In the genomic region with DNA sequence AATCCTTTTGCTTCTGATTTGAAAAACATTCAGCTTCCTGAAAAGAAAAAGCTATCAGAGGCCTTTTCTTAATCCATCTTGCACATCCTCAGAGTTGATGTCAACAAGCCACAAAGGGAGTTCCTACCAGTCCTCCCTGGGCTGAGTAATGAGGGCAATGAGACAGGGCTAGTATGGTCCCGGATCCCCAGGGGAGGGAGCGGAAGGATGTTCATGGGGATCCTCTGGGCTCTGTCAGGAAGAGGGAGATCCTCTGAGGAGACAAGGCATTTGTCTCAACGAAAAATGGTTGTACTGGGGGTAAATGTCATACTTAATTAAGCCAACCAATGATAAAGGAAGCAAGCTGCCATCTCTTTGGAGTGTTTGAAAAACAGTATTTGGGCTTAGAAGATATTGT, we compare ENCODE assay signal across 18 cellular contexts.
A peak's percentile ranks its signal among the peaks of the same experiment; 100 is the strongest.
DNase-seq lines count a peak whose midpoint lies in the region; ATAC-seq, FAIRE-seq and TF ChIP-seq lines count a peak whose summit lies in the region.
"Had no signal": no experiment of that assay in that cellular context is flagged by ENCODE, and none has a peak within 500 bp of the region (broad histone marks: within the 10 kb centered on the region; RNA-seq: fewer than 3 reads in every experiment).

No MANE protein-coding gene starts in this region.

- no peak for FAIRE-seq in HepG2 (lab: Jason Lieb, UNC)
- no peak for FAIRE-seq in D721Med (lab: Jason Lieb, UNC)
- FAIRE-seq: G401.6, GM12891 had no signal

- H3K4me3 ChIP-seq in HepG2 (replicated peaks in 1 of 3; ENCODE audit: insufficient read depth in 1 of 3, low read depth in 2 of 3, low read length in 3 of 3) (no peak overlapping the region), right lobe of liver (no peak overlapping the region), adipocyte (ENCODE audit: low read length) (no peak overlapping the region)
- H3K4me3 ChIP-seq: GM23248 had no signal

- in situ Hi-C loops in HepG2 (cut with HindIII; ENCODE audit: extremely low pct_ligation_motif_present, low pct_unique_long_range_greater_than_20kb), result no loop called here

- no peaks in the 10 kb centered on the region for H3K36me3 Mint-ChIP-seq in neural crest cell (ENCODE audit: low read depth)
- H3K36me3 Mint-ChIP-seq in activated CD4-positive, alpha-beta T cell treated with anti-CD3 and anti-CD28 coated beads for 36 hours (ENCODE audit: low read depth), result no peaks in the 10 kb centered on the region
- H3K36me3 Mint-ChIP-seq: CD4-positive, alpha-beta memory T cell had no signal

- peak; percentile 28; the same call in 1 of the 3 replicates for ATAC-seq in HepG2
- no peak for ATAC-seq in right lobe of liver
- no peak for ATAC-seq in activated CD4-positive, alpha-beta T cell treated with anti-CD3 and anti-CD28 coated beads for 36 hours

- DNase-seq in HepG2 (ENCODE audit: low spot score), result no peak
- no peak for DNase-seq in right lobe of liver
- no peak for DNase-seq in adipocyte (ENCODE audit: low read depth)
- DNase-seq in neural crest cell (ENCODE audit: low read depth, low spot score), result no peak
- DNase-seq in NCI-H187 treated with DMSO at 0.1 percent for 48 hours (lab: John Stamatoyannopoulos, UW), result no peak
- DNase-seq in D721Med (ENCODE audit: insufficient read length, low spot score), result no peak
- no peak for DNase-seq in activated CD4-positive, alpha-beta T cell treated with anti-CD3 and anti-CD28 coated beads for 36 hours
- DNase-seq: ACHN; CD4-positive, alpha-beta memory T cell; DMS153; DMS79 treated with DMSO at 0.1 percent for 48 hours; EL; GM23248; H7 had no signal

- H2AFZ ChIP-seq in HepG2 (ENCODE audit: low read length), result no peak overlapping the region
- H2AFZ ChIP-seq: GM23248 had no signal

- no peaks in the 10 kb centered on the region for H3K9me3 ChIP-seq in HepG2 (ENCODE audit: low read length)
- no peaks in the 10 kb centered on the region for H3K9me3 ChIP-seq in right lobe of liver
- no peaks in the 10 kb centered on the region for H3K9me3 ChIP-seq in adipocyte (ENCODE audit: control insufficient read depth, low read length)

- WGBS in HepG2 (ENCODE audit: low lambda C conversion rate), result 5% methylated on average over 3 of the region's 3 CpGs
- WGBS in right lobe of liver (ENCODE audit: insufficient coverage, low coverage, low lambda C conversion rate, missing lambda C conversion rate), result 41% methylated on average over 2 of the region's 3 CpGs

- H3K27ac ChIP-seq in HepG2 (ENCODE audit: extremely low read length, insufficient read depth, low read length) (no peak overlapping the region), right lobe of liver (no peak overlapping the region)
- H3K27ac ChIP-seq: C4-2B, GM23248, HL-60 had no signal

- CTCF ChIA-PET in HepG2 (lab: Yijun Ruan, JAX; ENCODE audit: low intra/inter-chr PET ratio, low total read pairs), result no interaction called here
- CTCF ChIA-PET in activated CD4-positive, alpha-beta T cell treated with anti-CD3 and anti-CD28 coated beads for 36 hours (lab: Charles Lee), result interaction anchor here (0.6 to 2.7 kb wide), 9 partner anchors 9 to 1338 kb away, joined by 3 to 12 read pairs (median 4); no protein-coding TSS in a partner anchor

- POLR2A ChIA-PET in HepG2 (lab: Yijun Ruan, JAX), result no interaction called here
- POLR2A ChIA-PET in activated CD4-positive, alpha-beta T cell treated with anti-CD3 and anti-CD28 coated beads for 36 hours (lab: Charles Lee), result no interaction called here

- H3K27me3 Mint-ChIP-seq in neural crest cell (ENCODE audit: low read depth), result no peaks in the 10 kb centered on the region
- H3K27me3 Mint-ChIP-seq in activated CD4-positive, alpha-beta T cell treated with anti-CD3 and anti-CD28 coated beads for 36 hours, result no peaks in the 10 kb centered on the region
- H3K27me3 Mint-ChIP-seq: CD4-positive, alpha-beta memory T cell had no signal

- no peak overlapping the region for H3K4me2 ChIP-seq in HepG2 (ENCODE audit: low read depth, low read length)

- H3K9me3 Mint-ChIP-seq in neural crest cell, result peaks cover 3% of the 10 kb centered on the region
- no peaks in the 10 kb centered on the region for H3K9me3 Mint-ChIP-seq in activated CD4-positive, alpha-beta T cell treated with anti-CD3 and anti-CD28 coated beads for 36 hours (ENCODE audit: low read depth)

- no peak for TF ChIP-seq POLR2A in HepG2 (IDR thresholded peaks at IDR 0.05; ENCODE audit: insufficient read depth in 1 of 2, low read depth in 2 of 2, low read length in 2 of 2)
- no peak for TF ChIP-seq POLR2A in right lobe of liver (IDR thresholded peaks at IDR 0.05)

- H3K79me2 ChIP-seq in HepG2 (ENCODE audit: insufficient read depth, low read length), result no peaks in the 10 kb centered on the region

- TF ChIP-seq EP300 in HepG2 (IDR thresholded peaks at IDR 0.05; ENCODE audit: low read depth in 2 of 2, low read length in 2 of 2) (no peak), HepG2 (CRISPR knock-in tag; IDR thresholded peaks at IDR 0.05; ENCODE audit: borderline replicate concordance) (no peak)

- H3K4me1 ChIP-seq in HepG2 (ENCODE audit: insufficient read depth, low read length), result no peaks in the 10 kb centered on the region
- H3K4me1 ChIP-seq in right lobe of liver, result peaks cover 0 to 4% (median 0%) of the 10 kb centered on the region in 4 donors
- H3K4me1 ChIP-seq in adipocyte (ENCODE audit: control insufficient read depth, insufficient read depth, low read length), result peaks cover 29% of the 10 kb centered on the region

- H3K9ac ChIP-seq in HepG2 (ENCODE audit: insufficient read depth, low read depth, low read length), result no peak overlapping the region
- H3K9ac ChIP-seq in adipocyte (ENCODE audit: low read length), result peak overlapping the region; percentile 14
- H3K9ac ChIP-seq: GM23248 had no signal

- no peaks in the 10 kb centered on the region for H4K20me1 ChIP-seq in HepG2 (ENCODE audit: insufficient read depth, low read length)

- H3K27me3 ChIP-seq in HepG2 (ENCODE audit: control insufficient read depth in 1 of 2, insufficient read depth in 2 of 2, low read length in 2 of 2) (no peaks in the 10 kb centered on the region; a peak in 1 of 5 replicates), right lobe of liver (no peaks in the 10 kb centered on the region), adipocyte (replicated peaks; ENCODE audit: control insufficient read depth, insufficient read depth, low read length) (no peaks in the 10 kb centered on the region)

- TF ChIP-seq CTCF in HepG2 (CRISPR knock-in tag; IDR thresholded peaks at IDR 0.05), result no peak
- TF ChIP-seq CTCF in right lobe of liver (IDR thresholded peaks at IDR 0.05), result no peak
- TF ChIP-seq CTCF in neural crest cell (conservative IDR thresholded peaks at IDR 0.05), result no peak
- no peak for TF ChIP-seq CTCF in D721Med (IDR thresholded peaks at IDR 0.05; ENCODE audit: insufficient read depth, missing control alignments)

- no TSS peak for BruUV-seq in HepG2 (replicated peaks; lab: Mats Ljungman, UMichigan)

- intact Hi-C loops in HepG2 (cut with micrococcal nuclease; ENCODE audit: unreplicated experiment), result loop anchor here (2.0 to 10.0 kb wide), 3 partner anchors 164 to 1338 kb away; no protein-coding TSS in a partner anchor
- intact Hi-C loops in right lobe of liver (cut with DNase I), result no loop called here
- intact Hi-C loops in activated CD4-positive, alpha-beta T cell treated with anti-CD3 and anti-CD28 coated beads for 36 hours (cut with DNase I, micrococcal nuclease), result no loop called here

- no peak overlapping the region for H3K4me3 Mint-ChIP-seq in neural crest cell
- H3K4me3 Mint-ChIP-seq in activated CD4-positive, alpha-beta T cell treated with anti-CD3 and anti-CD28 coated beads for 36 hours, result no peak overlapping the region
- H3K4me3 Mint-ChIP-seq: CD4-positive, alpha-beta memory T cell had no signal

- H3K36me3 ChIP-seq in HepG2 (replicated peaks in 1 of 2; ENCODE audit: control insufficient read depth in 1 of 2, insufficient read depth in 2 of 2, low read length in 2 of 2) (no peaks in the 10 kb centered on the region), right lobe of liver (no peaks in the 10 kb centered on the region), adipocyte (ENCODE audit: control insufficient read depth, insufficient read depth, low read length, severe bottlenecking) (no peaks in the 10 kb centered on the region)

- TF ChIP-seq RAD21 in HepG2 (CRISPR knock-in tag; IDR thresholded peaks at IDR 0.05), result no peak

- peak overlapping the region; percentile 5 for H3K27ac Mint-ChIP-seq in neural crest cell (ENCODE audit: unreplicated experiment)
- H3K27ac Mint-ChIP-seq in activated CD4-positive, alpha-beta T cell treated with anti-CD3 and anti-CD28 coated beads for 36 hours, result no peak overlapping the region

- peaks cover 31% of the 10 kb centered on the region for H3K4me1 Mint-ChIP-seq in neural crest cell
- H3K4me1 Mint-ChIP-seq in activated CD4-positive, alpha-beta T cell treated with anti-CD3 and anti-CD28 coated beads for 36 hours, result no peaks in the 10 kb centered on the region

TF ChIP-seq in HepG2, 621 proteins besides CTCF, POLR2A, EP300 and RAD21 (continues in another document):
- TF ChIP-seq STAT5B (CRISPR knock-in tag; IDR thresholded peaks at IDR 0.05), result no peak
- no peak for TF ChIP-seq HINFP (CRISPR knock-in tag; IDR thresholded peaks at IDR 0.05; ENCODE audit: low read depth)
- TF ChIP-seq, protein P1, sequence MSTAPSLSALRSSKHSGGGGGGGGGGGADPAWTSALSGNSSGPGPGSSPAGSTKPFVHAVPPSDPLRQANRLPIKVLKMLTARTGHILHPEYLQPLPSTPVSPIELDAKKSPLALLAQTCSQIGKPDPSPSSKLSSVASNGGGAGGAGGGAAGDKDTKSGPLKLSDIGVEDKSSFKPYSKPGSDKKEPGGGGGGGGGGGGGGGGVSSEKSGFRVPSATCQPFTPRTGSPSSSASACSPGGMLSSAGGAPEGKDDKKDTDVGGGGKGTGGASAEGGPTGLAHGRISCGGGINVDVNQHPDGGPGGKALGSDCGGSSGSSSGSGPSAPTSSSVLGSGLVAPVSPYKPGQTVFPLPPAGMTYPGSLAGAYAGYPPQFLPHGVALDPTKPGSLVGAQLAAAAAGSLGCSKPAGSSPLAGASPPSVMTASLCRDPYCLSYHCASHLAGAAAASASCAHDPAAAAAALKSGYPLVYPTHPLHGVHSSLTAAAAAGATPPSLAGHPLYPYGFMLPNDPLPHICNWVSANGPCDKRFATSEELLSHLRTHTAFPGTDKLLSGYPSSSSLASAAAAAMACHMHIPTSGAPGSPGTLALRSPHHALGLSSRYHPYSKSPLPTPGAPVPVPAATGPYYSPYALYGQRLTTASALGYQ (CRISPR knock-in tag; IDR thresholded peaks at IDR 0.05), result no peak
